ENCODE assay signal across 1 cellular context in the genomic region with DNA sequence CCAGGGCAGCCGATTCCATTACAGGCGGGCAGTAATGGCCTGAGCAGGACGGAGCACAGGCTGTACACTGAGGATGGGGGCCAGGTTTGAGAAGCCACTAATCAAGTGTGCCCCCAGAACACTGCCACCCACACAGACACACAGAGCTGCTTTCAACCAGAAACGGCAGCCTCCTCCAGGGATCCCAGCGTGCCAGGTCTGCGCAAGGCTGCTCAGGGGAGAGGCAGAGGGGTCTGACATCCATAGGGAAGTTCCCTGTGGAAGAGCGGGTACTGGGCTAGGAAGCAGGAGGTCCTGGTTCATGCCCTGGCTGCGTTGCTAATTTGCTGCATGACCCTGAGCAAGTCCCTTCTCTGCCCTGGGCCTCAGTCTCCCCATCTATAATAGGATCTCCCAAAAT.
TF ChIP-seq lines count a peak whose summit lies in the region.

No MANE protein-coding gene starts in this region.

TF ChIP-seq in H1, 55 proteins besides CTCF, POLR2A, EP300 and RAD21:
- TF ChIP-seq SIRT6 (IDR thresholded peaks at IDR 0.05; ENCODE audit: low read length) (no peak), SUZ12 (IDR thresholded peaks at IDR 0.05; ENCODE audit: low read length) (no peak), RNF2 (IDR thresholded peaks at IDR 0.05; ENCODE audit: borderline replicate concordance, low read depth, low read length, missing control alignments, poor library complexity, severe bottlenecking) (no peak), JUN (IDR thresholded peaks at IDR 0.05; ENCODE audit: low read depth, low read length) (no peak)
TF ChIP-seq in H1: peak in this region for 0.
